Comparison of ENCODE assay signal across 9 cellular contexts in the genomic region with DNA sequence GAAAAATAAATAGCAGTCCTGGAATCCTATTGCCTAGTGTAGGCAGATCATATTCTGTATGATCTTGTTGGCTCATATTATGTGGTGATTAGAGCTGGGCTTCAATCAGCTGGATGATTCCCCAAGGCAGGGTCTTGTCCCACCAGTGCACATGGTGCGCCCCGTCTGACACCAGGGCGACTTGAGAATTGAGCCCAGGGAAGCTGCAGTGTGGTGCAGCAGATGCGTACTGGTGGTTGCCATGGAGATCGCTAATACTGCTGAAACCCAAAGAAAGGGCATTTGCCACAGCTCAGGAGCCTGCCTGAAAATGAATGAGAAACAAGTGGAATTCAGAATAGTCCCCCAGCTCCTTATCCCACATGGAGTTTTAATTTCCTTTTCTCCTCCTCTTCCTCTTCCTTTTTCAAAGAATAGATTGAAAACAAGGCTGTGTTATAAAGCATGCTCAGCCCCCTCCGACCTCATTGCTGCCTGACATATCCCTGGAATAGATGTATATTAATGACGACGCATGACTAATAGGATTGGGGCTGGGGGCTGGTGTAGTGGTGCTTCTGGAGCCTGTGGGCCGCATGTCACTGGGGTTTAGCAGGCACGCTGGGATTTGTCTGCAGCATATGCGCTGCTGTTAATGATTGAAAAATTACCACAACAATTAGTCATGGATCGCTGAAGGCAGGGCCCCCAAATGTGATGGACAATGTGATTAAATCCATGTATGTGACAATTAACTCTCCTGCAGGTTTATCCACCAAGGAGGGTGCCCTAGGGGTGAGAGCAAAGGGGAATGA.
A peak's percentile ranks its signal among the peaks of the same experiment; 100 is the strongest.
DNase-seq lines count a peak whose midpoint lies in the region; ATAC-seq, FAIRE-seq and TF ChIP-seq lines count a peak whose summit lies in the region.
"Had no signal": no experiment of that assay in that cellular context is flagged by ENCODE, and none has a peak within 500 bp of the region (broad histone marks: within the 10 kb centered on the region; RNA-seq: fewer than 3 reads in every experiment).

No MANE protein-coding gene starts in this region.

- H3K27me3 Mint-ChIP-seq in neural crest cell (ENCODE audit: low read depth): no peaks in the 10 kb centered on the region

- TF ChIP-seq RAD21 in K562 (CRISPR knock-in tag; conservative IDR thresholded peaks at IDR 0.05 in 1 of 2, IDR thresholded peaks at IDR 0.05 in 1 of 2): no peak

- no peaks in the 10 kb centered on the region for H3K36me3 Mint-ChIP-seq in neural crest cell (ENCODE audit: low read depth)

- H3K27ac Mint-ChIP-seq in neural crest cell (ENCODE audit: unreplicated experiment): no peak overlapping the region

- peak; percentile 59 for DNase-seq in NCI-H446 treated with DMSO at 0.1 percent for 48 hours (lab: John Stamatoyannopoulos, UW)
- no peak for DNase-seq in K562 (ENCODE audit: extremely low read depth in 1 of 4, low spot score in 3 of 4)
- DNase-seq in neural crest cell (ENCODE audit: low read depth, low spot score): peak; percentile 33
- no peak for DNase-seq in GM13976 (ENCODE audit: low spot score)
- DNase-seq in ACHN: no peak
- no peak for DNase-seq in effector CD8-positive, alpha-beta T cell (lab: John Stamatoyannopoulos, UW)

- no peak for FAIRE-seq in K562 (lab: Jason Lieb, UNC)

- POLR2A ChIA-PET in K562 (lab: Yijun Ruan, JAX): interaction anchor here (0.6 to 0.7 kb wide), 2 partner anchors 32 to 286 kb away, joined by 3 read pairs; no protein-coding TSS in a partner anchor

- H3K27me3 ChIP-seq in HUES64 (ENCODE audit: insufficient read depth, low read length): no peaks in the 10 kb centered on the region
- H3K27me3 ChIP-seq in K562 (ENCODE audit: control insufficient read depth in 2 of 2, insufficient read depth in 2 of 2, low read length in 2 of 2): no peaks in the 10 kb centered on the region

- no peak for TF ChIP-seq POLR2A in K562 (conservative IDR thresholded peaks at IDR 0.05)

- peaks cover 30% of the 10 kb centered on the region for H3K4me1 ChIP-seq in HUES64 (ENCODE audit: insufficient read depth, low read length)
- peaks cover 0 to under 1% of the 10 kb centered on the region in 2 experiments; a peak in 2 of 5 replicates for H3K4me1 ChIP-seq in K562 (replicated peaks in 1 of 2; ENCODE audit: control insufficient read depth in 2 of 2, insufficient read depth in 2 of 2, low read length in 2 of 2)

- H3K9me3 ChIP-seq in HUES64 (ENCODE audit: insufficient read depth, low read depth, low read length) (no peaks in the 10 kb centered on the region), K562 (replicated peaks; ENCODE audit: control insufficient read depth, insufficient read depth, low read depth, low read length) (no peaks in the 10 kb centered on the region)

- H4K20me1 ChIP-seq in K562 (replicated peaks; ENCODE audit: control insufficient read depth, insufficient read depth, low read length): 0 out of 2 replicates have a peak, but pooled peaks cover 6% of the 10 kb centered on the region

- in situ Hi-C loops in K562 (cut with MboI): no loop called here
- in situ Hi-C loops in GM13976 (cut with MboI; ENCODE audit: low sequenced_read_pairs, unreplicated experiment): loop anchor here (25.0 kb wide), 2 partner anchors 515 to 1065 kb away; no protein-coding TSS in a partner anchor
- in situ Hi-C loops in ACHN (cut with HindIII; ENCODE audit: low pct_ligation_motif_present, low pct_unique_long_range_greater_than_20kb, low sequenced_read_pairs): no loop called here

- H3K4me3 Mint-ChIP-seq in neural crest cell: no peak overlapping the region

- H3K9ac ChIP-seq in HUES64 (ENCODE audit: low read depth, low read length) (no peak overlapping the region; the same call in 1 of the 2 replicates), K562 (ENCODE audit: insufficient read depth in 1 of 2, low read depth in 2 of 2, low read length in 2 of 2) (no peak overlapping the region)

- ATAC-seq in K562 (no peak), GM18520 (IDR thresholded peaks at IDR 0.05; ENCODE audit: unreplicated experiment) (no peak)

- no peak for TF ChIP-seq EP300 in K562 (IDR thresholded peaks at IDR 0.05; ENCODE audit: low read length)

- H3K36me3 ChIP-seq in HUES64 (ENCODE audit: insufficient read depth, low read length): no peaks in the 10 kb centered on the region
- H3K36me3 ChIP-seq in K562 (ENCODE audit: control insufficient read depth, insufficient read depth, low read length): no peaks in the 10 kb centered on the region

- H3K4me2 ChIP-seq in K562 (ENCODE audit: insufficient read depth, low read length): no peak overlapping the region

- H2AFZ ChIP-seq in K562 (ENCODE audit: low read depth, low read length): no peak overlapping the region

- TF ChIP-seq CTCF in K562 (IDR thresholded peaks at IDR 0.05 in 2 of 3, conservative IDR thresholded peaks at IDR 0.05 in 1 of 3; ENCODE audit: insufficient read depth in 2 of 3, low read depth in 1 of 3, low read length in 3 of 3): no peak
- no peak for TF ChIP-seq CTCF in neural crest cell (conservative IDR thresholded peaks at IDR 0.05)
- no peak for TF ChIP-seq CTCF in GM13976 (IDR thresholded peaks at IDR 0.05; ENCODE audit: borderline replicate concordance, control extremely low read depth, extremely low read depth, insufficient read depth, missing control alignments)

- intact Hi-C loops in K562 (cut with micrococcal nuclease): loop anchor here (5.0 to 10.0 kb wide), 3 partner anchors 200 to 753 kb away; no protein-coding TSS in a partner anchor

- BruUV-seq in K562 (replicated peaks; lab: Mats Ljungman, UMichigan): no TSS peak

- 27% methylated on average over 12 of the region's 12 CpGs for WGBS in HUES64
- WGBS in K562 (ENCODE audit: insufficient coverage, low coverage, missing lambda C conversion rate): 68% methylated on average over 12 of the region's 12 CpGs

- H3K4me3 ChIP-seq in HUES64 (ENCODE audit: low read length) (no peak overlapping the region), K562 (no peak overlapping the region)

- H3K9me1 ChIP-seq in K562 (ENCODE audit: control insufficient read depth, insufficient read depth, low read length): no peaks in the 10 kb centered on the region

- peaks cover 9% of the 10 kb centered on the region for H3K4me1 Mint-ChIP-seq in neural crest cell

- CTCF ChIA-PET in K562 (lab: Yijun Ruan, JAX; ENCODE audit: low intra/inter-chr PET ratio): interaction anchor here (1.1 to 1.6 kb wide), 2 partner anchors 659 to 1075 kb away, joined by 3 read pairs; no protein-coding TSS in a partner anchor

- no peaks in the 10 kb centered on the region for H3K79me2 ChIP-seq in K562 (ENCODE audit: control insufficient read depth, insufficient read depth, low read length)

- peak overlapping the region; percentile 8; the same call in 1 of the 2 replicates for H3K27ac ChIP-seq in HUES64 (ENCODE audit: low read depth, low read length)
- H3K27ac ChIP-seq in K562 (ENCODE audit: extremely low read depth, low read depth, low read length): no peak overlapping the region
- H3K27ac ChIP-seq: HL-60 had no signal

- no peaks in the 10 kb centered on the region for H3K9me3 Mint-ChIP-seq in neural crest cell

TF ChIP-seq in K562, 482 proteins besides CTCF, POLR2A, EP300 and RAD21:
- TF ChIP-seq RFX1 (IDR thresholded peaks at IDR 0.05) (peak; percentile 56), ZC3H11A (IDR thresholded peaks at IDR 0.05; ENCODE audit: low read depth, low read length) (no peak)

Comparison
In these comparisons a context has a peak if more than half of its experiments do, and no peak if none do; other contexts are left out.
1. DNase-seq: peak in NCI-H446 treated with DMSO at 0.1 percent for 48 hours (single experiment) and neural crest cell (single experiment); none in K562 (0 of 4), GM13976 (single experiment), ACHN (single experiment) and effector CD8-positive, alpha-beta T cell (single experiment).